Comparison of ENCODE assay signal across 8 cellular contexts in the genomic region with DNA sequence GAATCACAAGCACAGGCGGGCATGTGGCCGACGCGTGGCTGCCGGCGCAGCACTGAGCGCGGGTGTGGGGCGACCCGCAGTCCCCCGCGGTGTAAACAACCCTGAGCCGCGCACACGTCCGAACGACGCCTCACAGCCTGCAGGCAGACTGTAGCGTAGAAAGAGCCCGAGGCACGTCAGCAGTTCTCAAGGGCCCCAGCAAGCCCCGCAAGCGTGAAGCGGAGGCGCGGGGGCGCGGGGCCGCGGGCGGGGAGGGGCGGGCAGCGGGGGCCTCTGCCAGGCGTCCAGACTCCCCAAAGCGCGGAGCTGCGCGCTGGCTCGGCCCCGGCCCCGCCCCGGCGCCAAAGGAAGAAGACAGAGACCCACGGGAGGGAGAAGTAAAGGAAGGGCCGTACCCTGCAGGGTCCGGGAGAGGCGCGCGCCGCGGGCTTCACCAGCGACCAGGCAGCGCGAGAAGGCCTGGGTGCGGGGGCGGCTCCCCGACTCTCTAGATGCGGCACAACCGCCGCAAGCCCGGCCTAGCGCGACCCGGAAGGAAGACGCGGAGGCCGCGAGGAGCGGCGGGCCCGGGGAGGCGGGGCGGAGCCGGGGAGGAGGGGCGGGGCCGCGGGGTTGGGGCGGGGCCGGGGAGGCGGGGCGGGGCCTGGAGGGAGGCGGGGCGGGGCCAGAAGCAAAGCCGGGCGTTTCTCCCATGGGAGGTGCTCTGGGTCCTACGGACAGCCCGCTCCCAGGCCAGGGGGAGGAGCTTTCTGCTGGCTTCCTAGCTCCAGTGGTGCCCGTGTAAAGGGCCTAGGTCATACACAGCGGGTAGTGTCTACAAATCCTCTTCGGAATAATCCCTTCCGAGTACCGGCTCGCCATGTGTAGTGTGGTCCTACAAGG.
DNase-seq lines count a peak whose midpoint lies in the region; ATAC-seq and TF ChIP-seq lines count a peak whose summit lies in the region.

A gene (minus strand): TSS at position 536 of the 882 bp plus-strand sequence. CDS start 20,958 bp downstream, outside the sequence.

- H3K27me3 ChIP-seq in layer of hippocampus (ENCODE audit: control insufficient read depth, insufficient read depth, low read length), result no peaks in the 10 kb centered on the region

- peak within 1 kb of the TSS; percentile 81 for H3K27ac ChIP-seq in cingulate gyrus (ENCODE audit: low read depth, low read length)
- H3K27ac ChIP-seq in layer of hippocampus (ENCODE audit: low read depth, low read length), result peak within 1 kb of the TSS; percentile 71

- peak; percentile 81 for ATAC-seq in HG03159 (IDR thresholded peaks at IDR 0.05; ENCODE audit: unreplicated experiment)

- peak; percentile 84 for TF ChIP-seq POLR2A in GM18951 (IDR thresholded peaks at IDR 0.05; ENCODE audit: extremely low read depth, insufficient read depth, insufficient read length)

- in situ Hi-C loops in GM18951 (cut with MboI; ENCODE audit: low sequenced_read_pairs, unreplicated experiment), result no loop called here

- DNase-seq in AG20443 (ENCODE audit: low spot score) (peak; percentile 96), NCI-H510A (lab: John Stamatoyannopoulos, UW) (peak; percentile 76)
- DNase-seq in activated CD4-positive, alpha-beta T cell treated with anti-CD3 and anti-CD28 coated beads for 4 hours, result peak; percentile 77 to 86
- peak; percentile 83 for DNase-seq in stimulated activated CD4-positive, alpha-beta T cell treated with anti-CD3 and anti-CD28 coated beads, Interleukin-1b, Interleukin-23, amount 100 ng/mL, for 48 hours

Comparison
In these comparisons a context has a peak if more than half of its experiments do, and no peak if none do; other contexts are left out.
1. Peak in every context shown above with its lines: DNase-seq, ATAC-seq and H3K27ac ChIP-seq.